Comparison of ENCODE assay signal across 27 cellular contexts in genomic region chr6:97293198-97293696, GRCh38. TPM values are rescaled to one million over a fixed set of nuclear protein-coding genes. Genes with fewer than 3 reads are reported as not detected.
A peak's percentile ranks its signal among the peaks of the same experiment; 100 is the strongest.
DNase-seq lines count a peak whose midpoint lies in the region; ATAC-seq and TF ChIP-seq lines count a peak whose summit lies in the region.
"Had no signal": no experiment of that assay in that cellular context is flagged by ENCODE, and none has a peak within 500 bp of the region (broad histone marks: within the 10 kb centered on the region; RNA-seq: fewer than 3 reads in every experiment).

No MANE protein-coding gene starts in this region.

- H3K27ac Mint-ChIP-seq in T-cell, result no peak overlapping the region
- H3K27ac Mint-ChIP-seq: CD4-positive, alpha-beta T cell had no signal

- H2BK12ac ChIP-seq in neuronal stem cell (ENCODE audit: low read length), result no peak overlapping the region

- no peak overlapping the region for H3K4me3 Mint-ChIP-seq in T-cell
- H3K4me3 Mint-ChIP-seq: CD4-positive, alpha-beta T cell had no signal

- no peak overlapping the region for H2AK5ac ChIP-seq in neuronal stem cell (ENCODE audit: low read depth, low read length)

- H2AFZ ChIP-seq in neuronal stem cell (ENCODE audit: low read length), result no peak overlapping the region
- H2AFZ ChIP-seq: PC-9 had no signal

- no peaks in the 10 kb centered on the region for H3K36me3 ChIP-seq in neuronal stem cell (replicated peaks in 1 of 2; ENCODE audit: control insufficient read depth in 2 of 2, insufficient read depth in 2 of 2, low read length in 2 of 2)
- H3K36me3 ChIP-seq: BLaER1 treated with 17β-estradiol and CSF1 and Interleukin-3, amounts not matched to agents 10 nM and 100 nM had no signal

- H3K4me3 ChIP-seq in fibroblast of mammary gland (ENCODE audit: control insufficient read depth, low read depth, low read length), result no peak overlapping the region
- no peak overlapping the region for H3K4me3 ChIP-seq in neuronal stem cell (ENCODE audit: low read length in 2 of 2)
- H3K4me3 ChIP-seq: A549; BLaER1 treated with 17β-estradiol and CSF1 and Interleukin-3, amounts not matched to agents 10 nM and 100 nM; K562; PC-9; SK-N-MC had no signal

- no peaks in the 10 kb centered on the region for H3K79me1 ChIP-seq in neuronal stem cell (ENCODE audit: low read depth, low read length)

- POLR2A ChIA-PET in T-cell (lab: Charles Lee), result no interaction called here

- H2BK15ac ChIP-seq in neuronal stem cell (ENCODE audit: low read length), result no peak overlapping the region

- no peak overlapping the region for H3K4me2 ChIP-seq in neuronal stem cell (ENCODE audit: insufficient read depth, low read length, poor library complexity, severe bottlenecking)
- H3K4me2 ChIP-seq: A549; BLaER1 treated with 17β-estradiol and CSF1 and Interleukin-3, amounts not matched to agents 10 nM and 100 nM; PC-9 had no signal

- no peak overlapping the region for H3K18ac ChIP-seq in neuronal stem cell (ENCODE audit: low read length)

- H3K9me3 Mint-ChIP-seq in T-cell, result peaks cover 3 to 5% (median 5%) of the 10 kb centered on the region in 3 donors
- H3K9me3 Mint-ChIP-seq: CD4-positive, alpha-beta T cell had no signal

- no peak for ATAC-seq in HG03457 (IDR thresholded peaks at IDR 0.05; ENCODE audit: unreplicated experiment)
- ATAC-seq in T-cell (replicated peaks in 1 of 4), result no peak
- ATAC-seq: A549, HCT116, HepG2, K562 had no signal

- H3K9ac ChIP-seq in neuronal stem cell (ENCODE audit: low read depth, low read length, poor library complexity), result no peak overlapping the region
- H3K9ac ChIP-seq: BLaER1 treated with 17β-estradiol and CSF1 and Interleukin-3, amounts not matched to agents 10 nM and 100 nM had no signal

- H3K27me3 ChIP-seq in neuronal stem cell (ENCODE audit: control insufficient read depth in 3 of 3, insufficient read depth in 3 of 3, low read depth in 1 of 3, low read length in 3 of 3), result no peaks in the 10 kb centered on the region
- H3K27me3 ChIP-seq: BLaER1 treated with 17β-estradiol and CSF1 and Interleukin-3, amounts not matched to agents 10 nM and 100 nM had no signal

- no peaks in the 10 kb centered on the region for H3K4me1 Mint-ChIP-seq in T-cell

- H3K36me3 Mint-ChIP-seq in T-cell, result peaks cover 2% of the 10 kb centered on the region

- DNase-seq in HCEC 1CT (peak; percentile 58), RPMI7951 (ENCODE audit: low read depth) (peak; percentile 5), fibroblast of mammary gland (ENCODE audit: low read depth) (peak; percentile 15), renal cortical epithelial cell (ENCODE audit: low read depth) (peak; percentile 30), neuronal stem cell (ENCODE audit: low spot score) (no peak), T-cell (no peak)
- DNase-seq in activated CD4-positive, alpha-beta T cell treated with anti-CD3 and anti-CD28 coated beads for 1 hour, result no peak
- DNase-seq: AML-193; CD4-positive, alpha-beta T cell; GOT3; Kasumi-1; MM.1S; NCI-H2029; NCI-H446 treated with DMSO at 0.1 percent for 48 hours; NCI-H526; NCI-H82; NK-92 treated with Interleukin-12 subunit alpha and Interleukin-12 subunit beta, amount 100 ng/mL, for 24 hours; PC-9; Right ventricle myocardium superior; RPMI8226 had no signal

- no peak overlapping the region for H4K8ac ChIP-seq in neuronal stem cell (ENCODE audit: low read depth, low read length)

- H3K9me3 ChIP-seq in neuronal stem cell (replicated peaks in 1 of 2; ENCODE audit: control insufficient read depth in 2 of 2, insufficient read depth in 1 of 2, low read depth in 1 of 2, low read length in 2 of 2), result peaks cover 5 to 7% of the 10 kb centered on the region in 2 donors

- WGBS in neuronal stem cell (ENCODE audit: extremely low coverage in 2 of 2, insufficient read length in 2 of 2, insufficient replicate concordance in 1 of 2), 2 donors, result no CpG with 5 or more reads among the region's 2 CpGs

- no peak for TF ChIP-seq CTCF in fibroblast of mammary gland (conservative IDR thresholded peaks at IDR 0.05; ENCODE audit: control insufficient read depth, insufficient read depth, low read depth, low read length)

- CTCF ChIA-PET in T-cell (lab: Charles Lee), result no interaction called here

- no peak overlapping the region for H2BK120ac ChIP-seq in neuronal stem cell (ENCODE audit: low read depth, low read length)

- H3K27ac ChIP-seq in neuronal stem cell (replicated peaks; ENCODE audit: low read length), result no peak overlapping the region
- H3K27ac ChIP-seq: A549; BLaER1 treated with 17β-estradiol and CSF1 and Interleukin-3, amounts not matched to agents 10 nM and 100 nM; PC-9; SK-N-MC had no signal

- H3K4ac ChIP-seq in neuronal stem cell (ENCODE audit: low read length), result no peak overlapping the region

- H3K14ac ChIP-seq in neuronal stem cell (ENCODE audit: low read length), result no peak overlapping the region

- H2BK5ac ChIP-seq in neuronal stem cell (ENCODE audit: low read length), result no peak overlapping the region

- H4K91ac ChIP-seq in neuronal stem cell (ENCODE audit: low read depth, low read length, poor library complexity), result no peak overlapping the region

- H3K23ac ChIP-seq in neuronal stem cell (ENCODE audit: low read depth, low read length, poor library complexity), result no peak overlapping the region

- peaks cover 24 to 30% of the 10 kb centered on the region in 2 donors for H3K27me3 Mint-ChIP-seq in T-cell

- H3K4me1 ChIP-seq in neuronal stem cell (ENCODE audit: control insufficient read depth in 2 of 2, insufficient read depth in 1 of 2, low read depth in 1 of 2, low read length in 2 of 2), result peaks cover 0 to 2% of the 10 kb centered on the region in 2 donors
- H3K4me1 ChIP-seq: A549; BLaER1 treated with 17β-estradiol and CSF1 and Interleukin-3, amounts not matched to agents 10 nM and 100 nM had no signal

RNA-seq across cellular contexts. Expression of gene MMS22L, which starts 10.2 kb away (rescaled TPM):
- 32.4 and 34.0 TPM in 2 replicates for total RNA-seq in RPMI7951 (2014; rRNA removed; shearing (Covaris generic))
- 17.9 and 76.3 TPM in 2 replicates for total RNA-seq in renal cortical epithelial cell
- 14.4 TPM for polyA plus RNA-seq in neuronal stem cell (2013, experiment 1 of 2)
- 15.2 TPM for polyA plus RNA-seq in neuronal stem cell (2013, experiment 2 of 2)
- total RNA-seq in T-cell, result 10 to 100 TPM; 10.2 to 14.0 (median 12.2) TPM

Comparison
In these comparisons a context has a peak if more than half of its experiments do, and no peak if none do; other contexts are left out.
1. DNase-seq: peak in HCEC 1CT (single experiment), RPMI7951 (single experiment), fibroblast of mammary gland (single experiment) and renal cortical epithelial cell (single experiment); none in neuronal stem cell (single experiment), activated CD4-positive, alpha-beta T cell treated with anti-CD3 and anti-CD28 coated beads for 1 hour (single experiment) and T-cell (0 of 34).